2 cellular contexts compared by ENCODE assay signal in genomic region chr1:20729155-20729931, GRCh38.
TF ChIP-seq lines count a peak whose summit lies in the region.

No MANE protein-coding gene starts in this region.

TF ChIP-seq in GM12878, 131 proteins besides CTCF, POLR2A, EP300 and RAD21:
- TF ChIP-seq ZBTB40 (IDR thresholded peaks at IDR 0.05; ENCODE audit: borderline replicate concordance) (no peak), NR2F1 (conservative IDR thresholded peaks at IDR 0.05) (0 out of 2 replicates have a peak, but pooled peaks have one; percentile 32), BCL11A (IDR thresholded peaks at IDR 0.05; ENCODE audit: low read depth, low read length) (no peak)

TF ChIP-seq in HepG2, 621 proteins besides CTCF, POLR2A, EP300 and RAD21:
- TF ChIP-seq ZBTB14 (CRISPR knock-in tag; IDR thresholded peaks at IDR 0.05): no peak
- TF ChIP-seq CENPT (CRISPR knock-in tag; IDR thresholded peaks at IDR 0.05; ENCODE audit: low read depth): no peak
- no peak for TF ChIP-seq ZMYM4 (CRISPR knock-in tag; IDR thresholded peaks at IDR 0.05)
- no peak for TF ChIP-seq TFDP2 (CRISPR knock-in tag; IDR thresholded peaks at IDR 0.05)
- TF ChIP-seq NR2F1 (CRISPR knock-in tag; IDR thresholded peaks at IDR 0.05): 0 out of 4 replicates have a peak, but pooled peaks of 1 of the 2 experiments have one; percentile 25
- no peak for TF ChIP-seq KDM1A (CRISPR knock-in tag; IDR thresholded peaks at IDR 0.05)
- no peak for TF ChIP-seq BRF2 (CRISPR knock-in tag; IDR thresholded peaks at IDR 0.05)
- TF ChIP-seq PITX1 (CRISPR knock-in tag; IDR thresholded peaks at IDR 0.05): no peak
- no peak; the same call in 1 of the 2 replicates for TF ChIP-seq KDM2A (CRISPR knock-in tag; IDR thresholded peaks at IDR 0.05; ENCODE audit: borderline replicate concordance, low read depth)
- TF ChIP-seq RFX1 (IDR thresholded peaks at IDR 0.05): no peak
- peak; percentile 87; the same call in 1 of the 2 replicates for TF ChIP-seq ZNF768 (CRISPR knock-in tag; IDR thresholded peaks at IDR 0.05)
- no peak for TF ChIP-seq IRX3 (CRISPR knock-in tag; IDR thresholded peaks at IDR 0.05; ENCODE audit: borderline replicate concordance, low read depth)
- TF ChIP-seq HIVEP1 (CRISPR knock-in tag; IDR thresholded peaks at IDR 0.05): no peak
- no peak for TF ChIP-seq ZNF318 (CRISPR knock-in tag; IDR thresholded peaks at IDR 0.05)
- peak; percentile 41; the same call in 1 of the 2 replicates for TF ChIP-seq NR2F6 (IDR thresholded peaks at IDR 0.05)
- no peak for TF ChIP-seq NR2F6 (CRISPR knock-in tag; IDR thresholded peaks at IDR 0.05)
- no peak for TF ChIP-seq IKZF1 (IDR thresholded peaks at IDR 0.05)
TF ChIP-seq in HepG2: peak in this region for 3.
